Comparison of ENCODE assay signal across 24 cellular contexts in the genomic region with DNA sequence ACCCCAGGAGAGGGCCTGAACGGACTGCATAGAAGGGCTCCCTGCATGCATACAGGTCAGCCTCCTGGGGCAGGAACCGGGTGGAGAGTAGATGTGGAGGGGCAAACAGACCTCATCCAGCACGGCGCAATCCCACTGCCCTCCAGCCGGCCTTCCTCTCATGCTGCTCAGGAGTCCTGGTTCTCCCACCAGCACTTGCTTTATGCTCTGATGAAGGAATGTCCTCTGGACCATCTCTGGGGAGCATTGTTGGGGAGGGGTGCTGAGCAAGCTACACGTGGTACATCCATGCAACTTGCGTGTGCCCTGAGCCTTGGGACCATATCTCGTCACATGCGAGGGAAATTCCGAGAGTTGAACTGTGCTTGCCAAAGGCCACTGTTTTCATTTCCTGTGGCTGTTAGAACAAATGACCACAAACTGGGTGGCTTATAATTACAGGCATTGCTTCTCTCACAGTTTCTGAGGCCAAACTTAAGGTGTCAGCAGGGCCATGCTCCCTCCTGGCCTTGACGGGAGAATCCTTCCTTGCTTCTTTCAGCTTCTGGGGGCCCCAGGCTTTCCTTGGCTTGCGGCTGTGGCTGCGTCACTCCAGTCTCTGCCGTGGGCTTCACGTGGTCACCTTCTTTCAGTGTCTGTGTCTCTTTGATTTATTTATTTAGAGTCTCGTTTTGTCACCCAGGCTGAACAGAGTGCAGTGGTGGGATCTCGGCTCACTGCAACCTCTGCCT. TPM values are rescaled to one million over a fixed set of nuclear protein-coding genes. Genes with fewer than 3 reads are reported as not detected.
A peak's percentile ranks its signal among the peaks of the same experiment; 100 is the strongest.
DNase-seq lines count a peak whose midpoint lies in the region; ATAC-seq, FAIRE-seq and TF ChIP-seq lines count a peak whose summit lies in the region.
"Had no signal": no experiment of that assay in that cellular context is flagged by ENCODE, and none has a peak within 500 bp of the region (broad histone marks: within the 10 kb centered on the region; RNA-seq: fewer than 3 reads in every experiment).

No MANE protein-coding gene starts in this region.

- DNase-seq in GM12892 (ENCODE audit: insufficient read length), result no peak
- DNase-seq in Panc1 (ENCODE audit: low read depth, low spot score), result no peak
- no peak for DNase-seq in natural killer cell treated with Interleukin-12 subunit alpha and Interleukin-12 subunit beta and Interleukin-15 and Interleukin-18, amount 100 ng/mL, for 72 hours (ENCODE audit: low spot score)
- no peak for DNase-seq in H54 (ENCODE audit: insufficient read length, low spot score)
- DNase-seq in cerebellum (ENCODE audit: low spot score), result no peak
- no peak for DNase-seq in D341Med (ENCODE audit: low spot score)
- DNase-seq in NCI-H128 (lab: John Stamatoyannopoulos, UW; ENCODE audit: unreplicated experiment), result no peak
- DNase-seq: ACHN; activated CD4-positive, alpha-beta T cell treated with anti-CD3 and anti-CD28 coated beads for 4 hours; activated CD8-positive, alpha-beta memory T cell treated with anti-CD3 and anti-CD28 coated beads, Interleukin-2, amount 50 U/mL, for 4 hours; activated naive CD4-positive, alpha-beta T cell treated with anti-CD3 and anti-CD28 coated beads for 36 hours; CD4-positive, alpha-beta T cell; erythroblast; glutamatergic neuron; GOT3; mesenchymal stem cell; NCI-H2029 treated with DMSO at 0.1 percent for 48 hours; NCI-H524; T-helper 9 cell had no signal

- no peak overlapping the region for H3K27ac Mint-ChIP-seq in natural killer cell treated with Interleukin-12 subunit alpha and Interleukin-12 subunit beta and Interleukin-15 and Interleukin-18, amount 100 ng/mL, for 72 hours
- H3K27ac Mint-ChIP-seq: activated naive CD4-positive, alpha-beta T cell treated with anti-CD3 and anti-CD28 coated beads for 36 hours; CD4-positive, alpha-beta T cell had no signal

- peaks cover 3% of the 10 kb centered on the region; the same call in 1 of the 2 replicates for H3K4me1 ChIP-seq in Panc1 (ENCODE audit: control insufficient read depth, insufficient read depth, low read length)
- H3K4me1 ChIP-seq: neural progenitor cell had no signal

- CTCF ChIA-PET in Panc1 (lab: Charles Lee), result no interaction called here

- TF ChIP-seq CTCF in Panc1 (IDR thresholded peaks at IDR 0.05), result no peak

- TF ChIP-seq POLR2A in GM12892 (IDR thresholded peaks at IDR 0.05; ENCODE audit: low read depth, low read length), result peak; percentile 53; the same call in 1 of the 2 replicates
- no peak for TF ChIP-seq POLR2A in H54 (IDR thresholded peaks at IDR 0.05; ENCODE audit: low read depth, low read length)

- H3K27ac ChIP-seq in Panc1 (ENCODE audit: low read length), result no peak overlapping the region
- H3K27ac ChIP-seq: neural progenitor cell, SJCRH30 had no signal

- intact Hi-C loops in Panc1 (cut with micrococcal nuclease; ENCODE audit: unreplicated experiment), result no loop called here

- no peaks in the 10 kb centered on the region for H3K36me3 ChIP-seq in Panc1 (ENCODE audit: control insufficient read depth, insufficient read depth, low read length)
- H3K36me3 ChIP-seq: neural progenitor cell had no signal

- H3K9me3 Mint-ChIP-seq in natural killer cell treated with Interleukin-12 subunit alpha and Interleukin-12 subunit beta and Interleukin-15 and Interleukin-18, amount 100 ng/mL, for 72 hours, result no peaks in the 10 kb centered on the region
- H3K9me3 Mint-ChIP-seq: activated naive CD4-positive, alpha-beta T cell treated with anti-CD3 and anti-CD28 coated beads for 36 hours; CD4-positive, alpha-beta T cell; neural progenitor cell had no signal

- H3K4me1 Mint-ChIP-seq in natural killer cell treated with Interleukin-12 subunit alpha and Interleukin-12 subunit beta and Interleukin-15 and Interleukin-18, amount 100 ng/mL, for 72 hours (ENCODE audit: low read depth in 2 of 2), result peaks cover 10 to 37% of the 10 kb centered on the region in 2 donors

- H3K36me3 Mint-ChIP-seq in natural killer cell treated with Interleukin-12 subunit alpha and Interleukin-12 subunit beta and Interleukin-15 and Interleukin-18, amount 100 ng/mL, for 72 hours, result peaks cover 9% of the 10 kb centered on the region

- no peaks in the 10 kb centered on the region for H3K9me3 ChIP-seq in Panc1 (ENCODE audit: control insufficient read depth, insufficient read depth, low read depth, low read length)
- H3K9me3 ChIP-seq: SJCRH30 had no signal

- FAIRE-seq in GM12892 (lab: Jason Lieb, UNC) (peak; percentile 92), H54 (lab: Jason Lieb, UNC) (no peak)
- FAIRE-seq: astrocyte, GM19239 had no signal

- POLR2A ChIA-PET in Panc1 (lab: Charles Lee), result no interaction called here

- no peak overlapping the region for H3K4me3 ChIP-seq in Panc1 (ENCODE audit: low read depth in 2 of 2, low read length in 2 of 2)
- H3K4me3 ChIP-seq: neural progenitor cell, SJCRH30 had no signal

- BruUV-seq in Panc1 (replicated peaks; lab: Mats Ljungman, UMichigan), result no TSS peak

- peaks cover 2 to 3% of the 10 kb centered on the region in 2 donors for H3K27me3 Mint-ChIP-seq in natural killer cell treated with Interleukin-12 subunit alpha and Interleukin-12 subunit beta and Interleukin-15 and Interleukin-18, amount 100 ng/mL, for 72 hours

- H3K27me3 ChIP-seq in Panc1 (ENCODE audit: control insufficient read depth, insufficient read depth, low read length), result no peaks in the 10 kb centered on the region
- H3K27me3 ChIP-seq: neural progenitor cell, SJCRH30 had no signal

- H3K4me3 Mint-ChIP-seq in natural killer cell treated with Interleukin-12 subunit alpha and Interleukin-12 subunit beta and Interleukin-15 and Interleukin-18, amount 100 ng/mL, for 72 hours, result peak overlapping the region; percentile 22
- H3K4me3 Mint-ChIP-seq: activated naive CD4-positive, alpha-beta T cell treated with anti-CD3 and anti-CD28 coated beads for 36 hours; CD4-positive, alpha-beta T cell had no signal

- in situ Hi-C loops in Panc1 (cut with HindIII; ENCODE audit: low pct_unique_long_range_greater_than_20kb, low sequenced_read_pairs), result no loop called here

- ATAC-seq in GM21619 (IDR thresholded peaks at IDR 0.05; ENCODE audit: unreplicated experiment) (peak; percentile 53), Panc1 (peak; percentile 2; the same call in 1 of the 2 replicates)
- peak; percentile 30 to 55 for ATAC-seq in natural killer cell treated with Interleukin-12 subunit alpha and Interleukin-12 subunit beta and Interleukin-15 and Interleukin-18, amount 100 ng/mL, for 72 hours

RNA-seq across cellular contexts. Expression of a gene that starts 12.2 kb away (rescaled TPM):
- polyA plus RNA-seq in GM12892 (2012; ENCODE audit: missing spikeins), result 30.5 TPM
- 74.9 TPM for total RNA-seq in Panc1 (2021; ENCODE audit: unreplicated experiment)
- polyA plus RNA-seq in Panc1 (2012; ENCODE audit: insufficient read length), result 55.4 TPM
- 100 to 1,000 TPM in 1 of 2 donors, 10 to 100 TPM in 1; 68.3 to 113 TPM for total RNA-seq in natural killer cell treated with Interleukin-12 subunit alpha and Interleukin-12 subunit beta and Interleukin-15 and Interleukin-18, amount 100 ng/mL, for 72 hours
- total RNA-seq in cerebellum, result 28.8 TPM

RNA-seq across cellular contexts. Expression of a gene that starts 13.2 kb away (rescaled TPM):
- polyA plus RNA-seq in GM12892 (2012; ENCODE audit: missing spikeins), result 11.2 TPM
- total RNA-seq in Panc1 (2021; ENCODE audit: unreplicated experiment), result 50.8 TPM
- 21.5 TPM for polyA plus RNA-seq in Panc1 (2012; ENCODE audit: insufficient read length)
- total RNA-seq in natural killer cell treated with Interleukin-12 subunit alpha and Interleukin-12 subunit beta and Interleukin-15 and Interleukin-18, amount 100 ng/mL, for 72 hours, result 10 to 100 TPM; 91.2 to 93.3 TPM
- 40.9 TPM for total RNA-seq in cerebellum

RNA-seq across cellular contexts. Expression of a gene that starts 30.0 kb away (rescaled TPM):
- polyA plus RNA-seq in GM12892 (2012; ENCODE audit: missing spikeins), result 119 TPM
- total RNA-seq in Panc1 (2021; ENCODE audit: unreplicated experiment), result 98.0 TPM
- 134 TPM for polyA plus RNA-seq in Panc1 (2012; ENCODE audit: insufficient read length)
- 100 to 1,000 TPM; 114 to 161 TPM for total RNA-seq in natural killer cell treated with Interleukin-12 subunit alpha and Interleukin-12 subunit beta and Interleukin-15 and Interleukin-18, amount 100 ng/mL, for 72 hours
- total RNA-seq in cerebellum, result 18.1 TPM

Comparison
In these comparisons a context has a peak if more than half of its experiments do, and no peak if none do; other contexts are left out.
1. ATAC-seq: peak in every context shown above with its lines; median percentile 53 in GM21619; 42 in natural killer cell treated with Interleukin-12 subunit alpha and Interleukin-12 subunit beta and Interleukin-15 and Interleukin-18, amount 100 ng/mL, for 72 hours; 2 in Panc1.